25 cellular contexts compared by ENCODE assay signal in the genomic region with DNA sequence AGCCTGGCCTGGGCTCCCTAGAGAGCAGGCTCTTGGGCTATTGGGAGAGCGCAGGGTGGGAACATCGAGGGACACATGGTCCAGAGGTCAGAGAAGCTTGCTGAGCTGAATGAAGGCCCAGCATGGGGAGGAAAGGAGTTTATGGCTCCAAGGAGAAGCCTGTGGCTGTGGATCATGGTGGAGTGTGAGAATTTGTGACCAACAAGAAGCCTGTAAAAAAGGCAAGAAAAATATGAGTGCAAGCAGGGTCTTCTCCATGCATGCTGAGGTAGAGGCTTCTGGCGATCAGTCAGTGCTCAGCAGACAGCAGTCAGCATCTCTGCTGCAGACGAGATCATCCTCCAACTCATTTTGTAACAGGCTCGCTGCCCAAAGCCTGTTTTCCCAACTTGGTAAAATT. TPM values are rescaled to one million over a fixed set of nuclear protein-coding genes. Genes with fewer than 3 reads are reported as not detected.
"Had no signal": no experiment of that assay in that cellular context is flagged by ENCODE, and none has a peak within 500 bp of the region (broad histone marks: within the 10 kb centered on the region; RNA-seq: fewer than 3 reads in every experiment).

No MANE protein-coding gene starts in this region.

- H3K36me3 Mint-ChIP-seq: immature natural killer cell, naive B cell had no signal

- H3K4me1 ChIP-seq: sigmoid colon had no signal

- H3K27ac ChIP-seq: coronary artery, sigmoid colon, skin epidermis had no signal

- H3K27ac Mint-ChIP-seq: endodermal cell, immature natural killer cell, nephron had no signal

- H3K9me3 Mint-ChIP-seq: endodermal cell, nephron had no signal

- H3K27me3 ChIP-seq: sigmoid colon had no signal

- H3K4me3 Mint-ChIP-seq: endodermal cell, immature natural killer cell, naive B cell, nephron had no signal

- ATAC-seq: left cardiac atrium had no signal

- H3K4me1 Mint-ChIP-seq: immature natural killer cell, naive B cell had no signal

- H3K9me3 ChIP-seq: sigmoid colon had no signal

- H3K4me3 ChIP-seq: coronary artery, lung, sigmoid colon, skin epidermis had no signal

- H3K36me3 ChIP-seq: sigmoid colon had no signal

- DNase-seq: effector CD4-positive, alpha-beta T cell; erythroblast; immature natural killer cell; kidney; left cardiac atrium; left ventricle myocardium superior; mesenchymal stem cell; naive B cell; sigmoid colon; stimulated activated CD4-positive, alpha-beta T cell treated with anti-CD3 and anti-CD28 coated beads, Interleukin-12 subunit alpha, Interleukin-12 subunit beta, amount 100 ng/mL, for 4 hours; stimulated activated naive CD4-positive, alpha-beta T cell; trophoblast cell had no signal

- FAIRE-seq: endothelial cell of umbilical vein, kidney had no signal

RNA-seq across cellular contexts. Expression of a gene that starts 1.3 kb away (rescaled TPM):
- total RNA-seq: chondrocyte, dermis microvascular lymphatic vessel endothelial cell, endodermal cell, endothelial cell of umbilical vein, fibroblast of villous mesenchyme, kidney, left cardiac atrium, left ventricle myocardium superior, lung, omental fat pad, pulmonary artery endothelial cell, sigmoid colon, urinary bladder had no signal
- polyA plus RNA-seq: endothelial cell of umbilical vein, immature natural killer cell, lung, sigmoid colon, thymus, urinary bladder had no signal

RNA-seq across cellular contexts. Expression of a gene that starts 1.4 kb away (rescaled TPM):
- total RNA-seq: chondrocyte, dermis microvascular lymphatic vessel endothelial cell, endodermal cell, endothelial cell of umbilical vein, fibroblast of villous mesenchyme, kidney, left cardiac atrium, left ventricle myocardium superior, lung, pulmonary artery endothelial cell, sigmoid colon, urinary bladder had no signal
- polyA plus RNA-seq: endothelial cell of umbilical vein, immature natural killer cell, lung, sigmoid colon, thymus, urinary bladder had no signal

RNA-seq across cellular contexts. Expression of a gene that starts 17.2 kb away (rescaled TPM):
- total RNA-seq: chondrocyte, dermis microvascular lymphatic vessel endothelial cell, endodermal cell, endothelial cell of umbilical vein, fibroblast of villous mesenchyme, kidney, left cardiac atrium, left ventricle myocardium superior, lung, omental fat pad, pulmonary artery endothelial cell, sigmoid colon, urinary bladder had no signal
- polyA plus RNA-seq: endothelial cell of umbilical vein, immature natural killer cell, lung, sigmoid colon, thymus, urinary bladder had no signal

RNA-seq across cellular contexts. Expression of a gene that starts 50.7 kb away (rescaled TPM):
- total RNA-seq: chondrocyte, dermis microvascular lymphatic vessel endothelial cell, endodermal cell, endothelial cell of umbilical vein, fibroblast of villous mesenchyme, kidney, left cardiac atrium, left ventricle myocardium superior, lung, omental fat pad, pulmonary artery endothelial cell, sigmoid colon, urinary bladder had no signal
- polyA plus RNA-seq: endothelial cell of umbilical vein, immature natural killer cell, lung, sigmoid colon, thymus, urinary bladder had no signal
